In genomic region chr17:2244545-2245525, GRCh38 we compare ENCODE assay signal across 1 cellular context.
TF ChIP-seq lines count a peak whose summit lies in the region.

No MANE protein-coding gene starts in this region.

TF ChIP-seq in HEK293, 187 proteins besides CTCF, POLR2A, EP300 and RAD21 (continued from another document):
- TF ChIP-seq PATZ1 (tag by site-specific recombination; IDR thresholded peaks at IDR 0.05) (no peak), ZBTB8A (tag by site-specific recombination; IDR thresholded peaks at IDR 0.05) (0 out of 2 replicates have a peak, but pooled peaks have one; percentile 17), ZBTB48 (tag by site-specific recombination; IDR thresholded peaks at IDR 0.05) (peak; percentile 66), ZNF16 (tag by site-specific recombination; IDR thresholded peaks at IDR 0.05; ENCODE audit: low read depth) (no peak), ZNF654 (tag by site-specific recombination; IDR thresholded peaks at IDR 0.05; ENCODE audit: low read depth) (peak; percentile 97), ZNF610 (tag by site-specific recombination; IDR thresholded peaks at IDR 0.05; ENCODE audit: borderline replicate concordance) (0 out of 2 replicates have a peak, but pooled peaks have one; percentile 45), PBX3 (CRISPR knock-in tag; IDR thresholded peaks at IDR 0.05) (no peak), ZNF2 (tag by site-specific recombination; IDR thresholded peaks at IDR 0.05) (0 out of 2 replicates have a peak, but pooled peaks have one; percentile 58), PRDM1 (tag by site-specific recombination; IDR thresholded peaks at IDR 0.05) (peak; percentile 74), FEZF1 (tag by site-specific recombination; IDR thresholded peaks at IDR 0.05) (no peak), ZNF747 (tag by site-specific recombination; IDR thresholded peaks at IDR 0.05) (no peak), ZNF10 (tag by site-specific recombination; IDR thresholded peaks at IDR 0.05) (no peak), BCL6B (tag by site-specific recombination; IDR thresholded peaks at IDR 0.05) (no peak), ZEB2 (tag by site-specific recombination; IDR thresholded peaks at IDR 0.05) (peak; percentile 44; the same call in 1 of the 2 replicates), YY2 (tag by site-specific recombination; IDR thresholded peaks at IDR 0.05) (no peak), ZNF302 (tag by site-specific recombination; IDR thresholded peaks at IDR 0.05; ENCODE audit: low read depth) (no peak), KLF16 (tag by site-specific recombination; IDR thresholded peaks at IDR 0.05) (no peak), ZNF354C (tag by site-specific recombination; IDR thresholded peaks at IDR 0.05; ENCODE audit: borderline replicate concordance, low read depth) (no peak), ZNF350 (tag by site-specific recombination; IDR thresholded peaks at IDR 0.05) (no peak), HOXC10 (CRISPR knock-in tag; IDR thresholded peaks at IDR 0.05) (no peak), OSR2 (tag by site-specific recombination; IDR thresholded peaks at IDR 0.05) (no peak), ZNF391 (tag by site-specific recombination; IDR thresholded peaks at IDR 0.05; ENCODE audit: borderline replicate concordance, low read depth) (peak; percentile 50; the same call in 1 of the 2 replicates), ZSCAN30 (tag by site-specific recombination; IDR thresholded peaks at IDR 0.05) (no peak), ZNF707 (tag by site-specific recombination; IDR thresholded peaks at IDR 0.05) (no peak), ZXDB (tag by site-specific recombination; IDR thresholded peaks at IDR 0.05) (no peak), BCL11B (tag by site-specific recombination; IDR thresholded peaks at IDR 0.05; ENCODE audit: low read depth) (no peak), SALL2 (tag by site-specific recombination; IDR thresholded peaks at IDR 0.05; ENCODE audit: borderline replicate concordance) (no peak), GLIS1 (tag by site-specific recombination; IDR thresholded peaks at IDR 0.05) (no peak), ZNF660 (tag by site-specific recombination; IDR thresholded peaks at IDR 0.05) (0 out of 2 replicates have a peak, but pooled peaks have one; percentile 57), SCRT2 (tag by site-specific recombination; IDR thresholded peaks at IDR 0.05) (peak; percentile 61; the same call in 1 of the 2 replicates), ZNF404 (tag by site-specific recombination; IDR thresholded peaks at IDR 0.05) (no peak), SP7 (tag by site-specific recombination; IDR thresholded peaks at IDR 0.05) (peak; percentile 23; the same call in 1 of the 2 replicates), ZNF112 (tag by site-specific recombination; IDR thresholded peaks at IDR 0.05) (no peak)
- TF ChIP-seq, protein P1, sequence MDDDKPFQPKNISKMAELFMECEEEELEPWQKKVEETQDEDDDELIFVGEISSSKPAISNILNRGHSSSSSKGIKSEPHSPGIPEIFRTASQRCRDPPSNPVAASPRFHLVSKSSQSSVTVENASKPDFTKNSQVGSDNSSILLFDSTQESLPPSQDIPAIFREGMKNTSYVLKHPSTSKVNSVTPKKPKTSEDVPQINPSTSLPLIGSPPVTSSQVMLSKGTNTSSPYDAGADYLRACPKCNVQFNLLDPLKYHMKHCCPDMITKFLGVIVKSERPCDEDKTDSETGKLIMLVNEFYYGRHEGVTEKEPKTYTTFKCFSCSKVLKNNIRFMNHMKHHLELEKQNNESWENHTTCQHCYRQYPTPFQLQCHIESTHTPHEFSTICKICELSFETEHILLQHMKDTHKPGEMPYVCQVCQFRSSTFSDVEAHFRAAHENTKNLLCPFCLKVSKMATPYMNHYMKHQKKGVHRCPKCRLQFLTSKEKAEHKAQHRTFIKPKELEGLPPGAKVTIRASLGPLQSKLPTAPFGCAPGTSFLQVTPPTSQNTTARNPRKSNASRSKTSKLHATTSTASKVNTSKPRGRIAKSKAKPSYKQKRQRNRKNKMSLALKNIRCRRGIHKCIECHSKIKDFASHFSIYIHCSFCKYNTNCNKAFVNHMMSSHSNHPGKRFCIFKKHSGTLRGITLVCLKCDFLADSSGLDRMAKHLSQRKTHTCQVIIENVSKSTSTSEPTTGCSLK (tag by site-specific recombination; IDR thresholded peaks at IDR 0.05), result no peak
- TF ChIP-seq, protein P2, sequence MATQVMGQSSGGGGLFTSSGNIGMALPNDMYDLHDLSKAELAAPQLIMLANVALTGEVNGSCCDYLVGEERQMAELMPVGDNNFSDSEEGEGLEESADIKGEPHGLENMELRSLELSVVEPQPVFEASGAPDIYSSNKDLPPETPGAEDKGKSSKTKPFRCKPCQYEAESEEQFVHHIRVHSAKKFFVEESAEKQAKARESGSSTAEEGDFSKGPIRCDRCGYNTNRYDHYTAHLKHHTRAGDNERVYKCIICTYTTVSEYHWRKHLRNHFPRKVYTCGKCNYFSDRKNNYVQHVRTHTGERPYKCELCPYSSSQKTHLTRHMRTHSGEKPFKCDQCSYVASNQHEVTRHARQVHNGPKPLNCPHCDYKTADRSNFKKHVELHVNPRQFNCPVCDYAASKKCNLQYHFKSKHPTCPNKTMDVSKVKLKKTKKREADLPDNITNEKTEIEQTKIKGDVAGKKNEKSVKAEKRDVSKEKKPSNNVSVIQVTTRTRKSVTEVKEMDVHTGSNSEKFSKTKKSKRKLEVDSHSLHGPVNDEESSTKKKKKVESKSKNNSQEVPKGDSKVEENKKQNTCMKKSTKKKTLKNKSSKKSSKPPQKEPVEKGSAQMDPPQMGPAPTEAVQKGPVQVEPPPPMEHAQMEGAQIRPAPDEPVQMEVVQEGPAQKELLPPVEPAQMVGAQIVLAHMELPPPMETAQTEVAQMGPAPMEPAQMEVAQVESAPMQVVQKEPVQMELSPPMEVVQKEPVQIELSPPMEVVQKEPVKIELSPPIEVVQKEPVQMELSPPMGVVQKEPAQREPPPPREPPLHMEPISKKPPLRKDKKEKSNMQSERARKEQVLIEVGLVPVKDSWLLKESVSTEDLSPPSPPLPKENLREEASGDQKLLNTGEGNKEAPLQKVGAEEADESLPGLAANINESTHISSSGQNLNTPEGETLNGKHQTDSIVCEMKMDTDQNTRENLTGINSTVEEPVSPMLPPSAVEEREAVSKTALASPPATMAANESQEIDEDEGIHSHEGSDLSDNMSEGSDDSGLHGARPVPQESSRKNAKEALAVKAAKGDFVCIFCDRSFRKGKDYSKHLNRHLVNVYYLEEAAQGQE (tag by site-specific recombination; IDR thresholded peaks at IDR 0.05), result no peak
- TF ChIP-seq, protein P3, sequence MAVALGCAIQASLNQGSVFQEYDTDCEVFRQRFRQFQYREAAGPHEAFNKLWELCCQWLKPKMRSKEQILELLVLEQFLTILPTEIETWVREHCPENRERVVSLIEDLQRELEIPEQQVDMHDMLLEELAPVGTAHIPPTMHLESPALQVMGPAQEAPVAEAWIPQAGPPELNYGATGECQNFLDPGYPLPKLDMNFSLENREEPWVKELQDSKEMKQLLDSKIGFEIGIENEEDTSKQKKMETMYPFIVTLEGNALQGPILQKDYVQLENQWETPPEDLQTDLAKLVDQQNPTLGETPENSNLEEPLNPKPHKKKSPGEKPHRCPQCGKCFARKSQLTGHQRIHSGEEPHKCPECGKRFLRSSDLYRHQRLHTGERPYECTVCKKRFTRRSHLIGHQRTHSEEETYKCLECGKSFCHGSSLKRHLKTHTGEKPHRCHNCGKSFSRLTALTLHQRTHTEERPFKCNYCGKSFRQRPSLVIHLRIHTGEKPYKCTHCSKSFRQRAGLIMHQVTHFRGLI (tag by site-specific recombination; IDR thresholded peaks at IDR 0.05), result peak; percentile 63; the same call in 1 of the 2 replicates
- TF ChIP-seq, protein P4, sequence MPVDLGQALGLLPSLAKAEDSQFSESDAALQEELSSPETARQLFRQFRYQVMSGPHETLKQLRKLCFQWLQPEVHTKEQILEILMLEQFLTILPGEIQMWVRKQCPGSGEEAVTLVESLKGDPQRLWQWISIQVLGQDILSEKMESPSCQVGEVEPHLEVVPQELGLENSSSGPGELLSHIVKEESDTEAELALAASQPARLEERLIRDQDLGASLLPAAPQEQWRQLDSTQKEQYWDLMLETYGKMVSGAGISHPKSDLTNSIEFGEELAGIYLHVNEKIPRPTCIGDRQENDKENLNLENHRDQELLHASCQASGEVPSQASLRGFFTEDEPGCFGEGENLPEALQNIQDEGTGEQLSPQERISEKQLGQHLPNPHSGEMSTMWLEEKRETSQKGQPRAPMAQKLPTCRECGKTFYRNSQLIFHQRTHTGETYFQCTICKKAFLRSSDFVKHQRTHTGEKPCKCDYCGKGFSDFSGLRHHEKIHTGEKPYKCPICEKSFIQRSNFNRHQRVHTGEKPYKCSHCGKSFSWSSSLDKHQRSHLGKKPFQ (tag by site-specific recombination; IDR thresholded peaks at IDR 0.05), result no peak
